5 cellular contexts compared by ENCODE assay signal in genomic region chr10:12309770-12310169, GRCh38. TPM values are rescaled to one million over a fixed set of nuclear protein-coding genes. Genes with fewer than 3 reads are reported as not detected.
DNase-seq lines count a peak whose midpoint lies in the region; ATAC-seq, FAIRE-seq and TF ChIP-seq lines count a peak whose summit lies in the region.
"Not testable (repeated sequence)": the region's sequence is repeated elsewhere in the genome, so short reads cannot be mapped to it uniquely, and the experiment has no call there.

No MANE protein-coding gene starts in this region.

- H3K79me1 ChIP-seq in IMR-90 (ENCODE audit: low read depth in 1 of 2, low read length in 2 of 2), result not testable (repeated sequence)

- not testable (repeated sequence) for H3K79me2 ChIP-seq in HCT116 (ENCODE audit: insufficient read depth, low read length); HepG2 (ENCODE audit: insufficient read depth, low read length)

- H3K27me3 ChIP-seq in HCT116 (ENCODE audit: insufficient read depth, low read length); IMR-90 (ENCODE audit: control insufficient read depth, insufficient read depth, low read length); HepG2 (ENCODE audit: control insufficient read depth in 1 of 2, insufficient read depth in 2 of 2, low read length in 2 of 2): not testable (repeated sequence)

- H2BK5ac ChIP-seq in IMR-90 (ENCODE audit: low read depth, low read length, poor library complexity, severe bottlenecking), result not testable (repeated sequence)

- 0 out of 2 replicates have a peak, but pooled peaks have one; percentile 25 for ATAC-seq in HCT116
- not testable (repeated sequence) for ATAC-seq in IMR-90 (ENCODE audit: low read depth); WTC11; HepG2

- H4K8ac ChIP-seq in IMR-90 (ENCODE audit: low read depth in 2 of 2, low read length in 2 of 2), result not testable (repeated sequence)

- not testable (repeated sequence) for TF ChIP-seq CTCF in HCT116 (IDR thresholded peaks at IDR 0.05 in 2 of 3, conservative IDR thresholded peaks at IDR 0.05 in 1 of 3; ENCODE audit: borderline replicate concordance in 1 of 3, insufficient read depth in 1 of 3, low read depth in 2 of 3, low read length in 2 of 3); IMR-90 (conservative IDR thresholded peaks at IDR 0.05; ENCODE audit: low read depth, low read length); WTC11 (IDR thresholded peaks at IDR 0.05); HepG2 (CRISPR knock-in tag; IDR thresholded peaks at IDR 0.05)

- H2BK20ac ChIP-seq in IMR-90 (ENCODE audit: low read depth, low read length), result not testable (repeated sequence)

- not testable (repeated sequence) for H3K4me1 Mint-ChIP-seq in WTC11
- H3K4me1 Mint-ChIP-seq in dendritic cell treated with granulocyte-macrophage colony-stimulating factor and Interleukin-4, amounts not matched to agents 40 ng/mL and 50 ng/mL, for 4 days (ENCODE audit: low read depth), result peaks cover 27% of the 10 kb centered on the region

- not testable (repeated sequence) for H3K9me2 ChIP-seq in HCT116 (ENCODE audit: insufficient read depth)

- TF ChIP-seq EP300 in HepG2 (IDR thresholded peaks at IDR 0.05; ENCODE audit: low read depth in 2 of 2, low read length in 2 of 2); HepG2 (CRISPR knock-in tag; IDR thresholded peaks at IDR 0.05; ENCODE audit: borderline replicate concordance): not testable (repeated sequence)

- H3K36me3 Mint-ChIP-seq in WTC11; dendritic cell treated with granulocyte-macrophage colony-stimulating factor and Interleukin-4, amounts not matched to agents 40 ng/mL and 50 ng/mL, for 4 days (ENCODE audit: low read depth): not testable (repeated sequence)

- not testable (repeated sequence) for H2BK120ac ChIP-seq in IMR-90 (ENCODE audit: low read depth, low read length)

- not testable (repeated sequence) for H3K4me3 Mint-ChIP-seq in WTC11; dendritic cell treated with granulocyte-macrophage colony-stimulating factor and Interleukin-4, amounts not matched to agents 40 ng/mL and 50 ng/mL, for 4 days

- not testable (repeated sequence) for BruUV-seq in HCT116 (replicated peaks; lab: Mats Ljungman, UMichigan); IMR-90 (replicated peaks; lab: Mats Ljungman, UMichigan); HepG2 (replicated peaks; lab: Mats Ljungman, UMichigan)

- in situ Hi-C loops in IMR-90 (cut with MboI; ENCODE audit: low sequenced_read_pairs); HepG2 (cut with HindIII; ENCODE audit: extremely low pct_ligation_motif_present, low pct_unique_long_range_greater_than_20kb): not testable (repeated sequence)

- not testable (repeated sequence) for H2AFZ ChIP-seq in HCT116 (ENCODE audit: low read depth, low read length, poor library complexity, severe bottlenecking); IMR-90 (replicated peaks; ENCODE audit: low read length, poor library complexity); HepG2 (ENCODE audit: low read length)

- intact Hi-C loops in HCT116 (cut with micrococcal nuclease); IMR-90 (cut with micrococcal nuclease); dendritic cell treated with granulocyte-macrophage colony-stimulating factor and Interleukin-4, amounts not matched to agents 40 ng/mL and 50 ng/mL, for 4 days (cut with micrococcal nuclease); HepG2 (cut with micrococcal nuclease; ENCODE audit: unreplicated experiment): not testable (repeated sequence)

- H2AK5ac ChIP-seq in IMR-90 (ENCODE audit: low read depth, low read length), result not testable (repeated sequence)

- H3K9ac ChIP-seq in HCT116 (ENCODE audit: low read length); IMR-90 (ENCODE audit: low read depth, low read length); HepG2 (ENCODE audit: insufficient read depth, low read depth, low read length): not testable (repeated sequence)

- H3K18ac ChIP-seq in IMR-90 (ENCODE audit: low read depth, low read length), result not testable (repeated sequence)

- CTCF ChIA-PET in HCT116 (lab: Charles Lee); IMR-90 (lab: Yijun Ruan, JAX); WTC11 (lab: Charles Lee); HepG2 (lab: Yijun Ruan, JAX; ENCODE audit: low intra/inter-chr PET ratio, low total read pairs): not testable (repeated sequence)

- not testable (repeated sequence) for H3K4me3 ChIP-seq in HCT116 (replicated peaks in 1 of 2; ENCODE audit: low read depth in 1 of 2, low read length in 2 of 2); IMR-90 (ENCODE audit: insufficient read depth, low read depth, low read length); HepG2 (replicated peaks in 1 of 3; ENCODE audit: insufficient read depth in 1 of 3, low read depth in 2 of 3, low read length in 3 of 3)

- not testable (repeated sequence) for H4K5ac ChIP-seq in IMR-90 (ENCODE audit: low read depth, low read length)

- POLR2A ChIA-PET in HCT116 (lab: Charles Lee); IMR-90 (lab: Charles Lee; ENCODE audit: unreplicated experiment); HepG2 (lab: Yijun Ruan, JAX): not testable (repeated sequence)
- POLR2A ChIA-PET in WTC11 (lab: Charles Lee), result interaction anchor here (0.6 kb wide), 1 partner anchor 12 kb away, joined by 3 read pairs; no protein-coding TSS in a partner anchor

- not testable (repeated sequence) for TF ChIP-seq RAD21 in HCT116 (IDR thresholded peaks at IDR 0.05; ENCODE audit: low read depth); IMR-90 (IDR thresholded peaks at IDR 0.05; ENCODE audit: low read length); HepG2 (CRISPR knock-in tag; IDR thresholded peaks at IDR 0.05)

- no CpG with 5 or more reads among the region's 7 CpGs for WGBS in IMR-90 (ENCODE audit: extremely low coverage in 2 of 2, insufficient read length in 1 of 2), 2 experiments
- 49% methylated on average over 7 of the region's 7 CpGs for WGBS in HepG2 (ENCODE audit: low lambda C conversion rate)

- not testable (repeated sequence) for H4K20me1 ChIP-seq in HCT116 (ENCODE audit: insufficient read depth); IMR-90 (ENCODE audit: insufficient read depth, low read length); HepG2 (ENCODE audit: insufficient read depth, low read length)

- not testable (repeated sequence) for H3K14ac ChIP-seq in IMR-90 (replicated peaks; ENCODE audit: low read depth, low read length)

- not testable (repeated sequence) for H3K4me1 ChIP-seq in HCT116 (ENCODE audit: control insufficient read depth in 1 of 2, insufficient read depth in 2 of 2, low read length in 2 of 2); IMR-90 (ENCODE audit: control insufficient read depth, insufficient read depth, low read length); HepG2 (ENCODE audit: insufficient read depth, low read length)

- not testable (repeated sequence) for H3K56ac ChIP-seq in IMR-90 (ENCODE audit: extremely low read depth, insufficient read depth, low read length)

- not testable (repeated sequence) for H3K27me3 Mint-ChIP-seq in WTC11 (ENCODE audit: low read depth); dendritic cell treated with granulocyte-macrophage colony-stimulating factor and Interleukin-4, amounts not matched to agents 40 ng/mL and 50 ng/mL, for 4 days

- H3K4me2 ChIP-seq in HCT116 (ENCODE audit: low read length); IMR-90 (ENCODE audit: low read depth, low read length); HepG2 (ENCODE audit: low read depth, low read length): not testable (repeated sequence)

- not testable (repeated sequence) for FAIRE-seq in HepG2 (lab: Jason Lieb, UNC)

- not testable (repeated sequence) for H3K36me3 ChIP-seq in HCT116 (ENCODE audit: control insufficient read depth in 1 of 2, insufficient read depth in 2 of 2, low read length in 2 of 2); IMR-90 (ENCODE audit: control insufficient read depth, insufficient read depth, low read length); HepG2 (replicated peaks in 1 of 2; ENCODE audit: control insufficient read depth in 1 of 2, insufficient read depth in 2 of 2, low read length in 2 of 2)

- dilution Hi-C loops in IMR-90 (cut with HindIII; ENCODE audit: low sequenced_read_pairs, unreplicated experiment), result not testable (repeated sequence)

- not testable (repeated sequence) for H4K91ac ChIP-seq in IMR-90 (ENCODE audit: insufficient read depth, low read depth, low read length)

- RAD21 ChIA-PET in HCT116 (lab: Charles Lee; ENCODE audit: low non-redundant PET in 1 of 2, low total read pairs in 2 of 2, uncharacterized antibody in 2 of 2, unreplicated experiment in 2 of 2), result not testable (repeated sequence)

- H3K23ac ChIP-seq in IMR-90 (ENCODE audit: low read depth, low read length), result not testable (repeated sequence)

- H3K9me3 ChIP-seq in HCT116 (ENCODE audit: control insufficient read depth in 1 of 2, insufficient read depth in 1 of 2, low read depth in 1 of 2, low read length in 2 of 2); IMR-90 (ENCODE audit: control insufficient read depth, insufficient read depth, low read length); HepG2 (ENCODE audit: low read length): not testable (repeated sequence)

- DNase-seq in HCT116 (ENCODE audit: low read depth, low spot score); IMR-90; WTC11 (ENCODE audit: low spot score); HepG2 (ENCODE audit: low spot score): not testable (repeated sequence)

- TF ChIP-seq POLR2A in HCT116 (IDR thresholded peaks at IDR 0.05; ENCODE audit: borderline replicate concordance, extremely low read depth, insufficient read depth, insufficient read length); IMR-90 (IDR thresholded peaks at IDR 0.05; ENCODE audit: low read depth, low read length); HepG2 (IDR thresholded peaks at IDR 0.05; ENCODE audit: insufficient read depth in 1 of 2, low read depth in 2 of 2, low read length in 2 of 2): not testable (repeated sequence)

- not testable (repeated sequence) for H2BK15ac ChIP-seq in IMR-90 (ENCODE audit: low read depth, low read length)

- not testable (repeated sequence) for H3K9me1 ChIP-seq in IMR-90 (ENCODE audit: insufficient read depth, low read length)

- not testable (repeated sequence) for H2AK9ac ChIP-seq in IMR-90 (replicated peaks; ENCODE audit: low read depth, low read length, poor library complexity)

- H3K9me3 Mint-ChIP-seq in WTC11; dendritic cell treated with granulocyte-macrophage colony-stimulating factor and Interleukin-4, amounts not matched to agents 40 ng/mL and 50 ng/mL, for 4 days: not testable (repeated sequence)

- H3K4ac ChIP-seq in IMR-90 (ENCODE audit: low read depth, low read length), result not testable (repeated sequence)

- not testable (repeated sequence) for H3K27ac Mint-ChIP-seq in WTC11
- H3K27ac Mint-ChIP-seq in dendritic cell treated with granulocyte-macrophage colony-stimulating factor and Interleukin-4, amounts not matched to agents 40 ng/mL and 50 ng/mL, for 4 days, result peak overlapping the region; percentile 98

- not testable (repeated sequence) for H3K27ac ChIP-seq in HCT116 (ENCODE audit: low read depth, low read length); IMR-90 (ENCODE audit: insufficient read depth, low read length); HepG2 (ENCODE audit: extremely low read length, insufficient read depth, low read length)

RNA-seq across cellular contexts. Expression of gene CAMK1D, which starts 39.6 kb away (rescaled TPM):
- total RNA-seq in HCT116 (2021; ENCODE audit: unreplicated experiment) (9.6 TPM), IMR-90 (2012; rRNA removed) (4.2 and 5.0 TPM in 2 replicates), WTC11 (2021) (7.9 to 10.2 TPM (median 8.0 TPM) in 3 replicates), HepG2 (2016; rRNA removed; fragmentation: Illumina TruSeq; extraction: Trizol) (not detected in 2 replicates)
- 4.8 and 6.0 TPM in 2 replicates for polyA plus RNA-seq in HCT116 (2012)
- polyA plus RNA-seq in IMR-90 (2012; rRNA removed) (4.1 and 5.3 TPM in 2 replicates), HepG2 (2011; rRNA removed) (under 0.01 TPM in 1 of 2 replicates, not detected in the other)
- polyA plus RNA-seq in IMR-90 (2012; cell fraction: cytosol; rRNA removed), result 2.5 and 2.6 TPM in 2 replicates
- polyA plus RNA-seq in IMR-90 (2012; cell fraction: nucleus; rRNA removed; ENCODE audit: low replicate concordance), result 3.2 and 9.7 TPM in 2 replicates
- not detected in 2 replicates for total RNA-seq in HepG2 (2016; cell fraction: cytosol; rRNA removed; fragmentation: Illumina TruSeq; extraction: Trizol; ENCODE audit: low read depth)
- total RNA-seq in HepG2 (2016; cell fraction: insoluble cytoplasmic fraction; rRNA removed; fragmentation: Illumina TruSeq; extraction: Trizol), result not detected in 2 replicates
- not detected in 2 replicates for total RNA-seq in HepG2 (2016; cell fraction: membrane; rRNA removed; fragmentation: Illumina TruSeq; extraction: Trizol)
- not detected in 2 replicates for total RNA-seq in HepG2 (2016; cell fraction: nucleus; rRNA removed; fragmentation: Illumina TruSeq; extraction: Trizol)
- polyA plus RNA-seq in HepG2 (2011; cell fraction: cytosol; rRNA removed), result 0.01 TPM in 1 of 2 replicates, not detected in the other
- 0.07 TPM in 1 of 2 replicates, not detected in the other for polyA plus RNA-seq in HepG2 (2011; cell fraction: nucleus; rRNA removed)
- not detected in 2 replicates for polyA plus RNA-seq in HepG2 (2012)
- polyA plus RNA-seq in HepG2 (2016; cell fraction: cytosol; fragmentation: Illumina TruSeq; extraction: Trizol; ENCODE audit: low read depth), result not detected in 2 replicates
- polyA plus RNA-seq in HepG2 (2016; cell fraction: insoluble cytoplasmic fraction; fragmentation: Illumina TruSeq; extraction: Trizol; ENCODE audit: low read depth), result not detected in 2 replicates
- not detected in 2 replicates for polyA plus RNA-seq in HepG2 (2016; cell fraction: membrane; fragmentation: Illumina TruSeq; extraction: Trizol; ENCODE audit: low read depth)
- polyA plus RNA-seq in HepG2 (2016; cell fraction: nucleus; fragmentation: Illumina TruSeq; extraction: Trizol; ENCODE audit: insufficient read depth, low read depth), result not detected in 2 replicates
- 5.4 TPM in 1 of 2 replicates, not detected in the other for polyA minus RNA-seq in HepG2 (2011; rRNA and poly(A)+ RNA removed; ENCODE audit: low replicate concordance)
- 0.09 TPM in 1 of 2 replicates, not detected in the other for polyA minus RNA-seq in HepG2 (2011; cell fraction: cytosol; rRNA and poly(A)+ RNA removed)
- not detected in 2 replicates for polyA minus RNA-seq in HepG2 (2011; cell fraction: nucleus; rRNA and poly(A)+ RNA removed)
